In genomic region chr15:92910451-92910850, GRCh38 we compare ENCODE assay signal across 1 cellular context.
TF ChIP-seq lines count a peak whose summit lies in the region.

No MANE protein-coding gene starts in this region.

TF ChIP-seq in K562, 482 proteins besides CTCF, POLR2A, EP300 and RAD21:
- peak; percentile 39 for TF ChIP-seq POLR2B (IDR thresholded peaks at IDR 0.05; ENCODE audit: low read depth, partially characterized antibody)
- TF ChIP-seq, protein P1, sequence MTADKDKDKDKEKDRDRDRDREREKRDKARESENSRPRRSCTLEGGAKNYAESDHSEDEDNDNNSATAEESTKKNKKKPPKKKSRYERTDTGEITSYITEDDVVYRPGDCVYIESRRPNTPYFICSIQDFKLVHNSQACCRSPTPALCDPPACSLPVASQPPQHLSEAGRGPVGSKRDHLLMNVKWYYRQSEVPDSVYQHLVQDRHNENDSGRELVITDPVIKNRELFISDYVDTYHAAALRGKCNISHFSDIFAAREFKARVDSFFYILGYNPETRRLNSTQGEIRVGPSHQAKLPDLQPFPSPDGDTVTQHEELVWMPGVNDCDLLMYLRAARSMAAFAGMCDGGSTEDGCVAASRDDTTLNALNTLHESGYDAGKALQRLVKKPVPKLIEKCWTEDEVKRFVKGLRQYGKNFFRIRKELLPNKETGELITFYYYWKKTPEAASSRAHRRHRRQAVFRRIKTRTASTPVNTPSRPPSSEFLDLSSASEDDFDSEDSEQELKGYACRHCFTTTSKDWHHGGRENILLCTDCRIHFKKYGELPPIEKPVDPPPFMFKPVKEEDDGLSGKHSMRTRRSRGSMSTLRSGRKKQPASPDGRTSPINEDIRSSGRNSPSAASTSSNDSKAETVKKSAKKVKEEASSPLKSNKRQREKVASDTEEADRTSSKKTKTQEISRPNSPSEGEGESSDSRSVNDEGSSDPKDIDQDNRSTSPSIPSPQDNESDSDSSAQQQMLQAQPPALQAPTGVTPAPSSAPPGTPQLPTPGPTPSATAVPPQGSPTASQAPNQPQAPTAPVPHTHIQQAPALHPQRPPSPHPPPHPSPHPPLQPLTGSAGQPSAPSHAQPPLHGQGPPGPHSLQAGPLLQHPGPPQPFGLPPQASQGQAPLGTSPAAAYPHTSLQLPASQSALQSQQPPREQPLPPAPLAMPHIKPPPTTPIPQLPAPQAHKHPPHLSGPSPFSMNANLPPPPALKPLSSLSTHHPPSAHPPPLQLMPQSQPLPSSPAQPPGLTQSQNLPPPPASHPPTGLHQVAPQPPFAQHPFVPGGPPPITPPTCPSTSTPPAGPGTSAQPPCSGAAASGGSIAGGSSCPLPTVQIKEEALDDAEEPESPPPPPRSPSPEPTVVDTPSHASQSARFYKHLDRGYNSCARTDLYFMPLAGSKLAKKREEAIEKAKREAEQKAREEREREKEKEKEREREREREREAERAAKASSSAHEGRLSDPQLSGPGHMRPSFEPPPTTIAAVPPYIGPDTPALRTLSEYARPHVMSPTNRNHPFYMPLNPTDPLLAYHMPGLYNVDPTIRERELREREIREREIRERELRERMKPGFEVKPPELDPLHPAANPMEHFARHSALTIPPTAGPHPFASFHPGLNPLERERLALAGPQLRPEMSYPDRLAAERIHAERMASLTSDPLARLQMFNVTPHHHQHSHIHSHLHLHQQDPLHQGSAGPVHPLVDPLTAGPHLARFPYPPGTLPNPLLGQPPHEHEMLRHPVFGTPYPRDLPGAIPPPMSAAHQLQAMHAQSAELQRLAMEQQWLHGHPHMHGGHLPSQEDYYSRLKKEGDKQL (CRISPR knock-in tag; IDR thresholded peaks at IDR 0.05; ENCODE audit: borderline replicate concordance), result no peak
- TF ChIP-seq, protein P2, sequence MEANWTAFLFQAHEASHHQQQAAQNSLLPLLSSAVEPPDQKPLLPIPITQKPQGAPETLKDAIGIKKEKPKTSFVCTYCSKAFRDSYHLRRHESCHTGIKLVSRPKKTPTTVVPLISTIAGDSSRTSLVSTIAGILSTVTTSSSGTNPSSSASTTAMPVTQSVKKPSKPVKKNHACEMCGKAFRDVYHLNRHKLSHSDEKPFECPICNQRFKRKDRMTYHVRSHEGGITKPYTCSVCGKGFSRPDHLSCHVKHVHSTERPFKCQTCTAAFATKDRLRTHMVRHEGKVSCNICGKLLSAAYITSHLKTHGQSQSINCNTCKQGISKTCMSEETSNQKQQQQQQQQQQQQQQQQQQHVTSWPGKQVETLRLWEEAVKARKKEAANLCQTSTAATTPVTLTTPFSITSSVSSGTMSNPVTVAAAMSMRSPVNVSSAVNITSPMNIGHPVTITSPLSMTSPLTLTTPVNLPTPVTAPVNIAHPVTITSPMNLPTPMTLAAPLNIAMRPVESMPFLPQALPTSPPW (CRISPR knock-in tag; IDR thresholded peaks at IDR 0.05), result no peak
- TF ChIP-seq POLR2G (IDR thresholded peaks at IDR 0.05; ENCODE audit: low read depth, low read length), result 0 out of 2 replicates have a peak, but pooled peaks have one; percentile 14
